ENCODE assay signal across 22 cellular contexts in the genomic region with DNA sequence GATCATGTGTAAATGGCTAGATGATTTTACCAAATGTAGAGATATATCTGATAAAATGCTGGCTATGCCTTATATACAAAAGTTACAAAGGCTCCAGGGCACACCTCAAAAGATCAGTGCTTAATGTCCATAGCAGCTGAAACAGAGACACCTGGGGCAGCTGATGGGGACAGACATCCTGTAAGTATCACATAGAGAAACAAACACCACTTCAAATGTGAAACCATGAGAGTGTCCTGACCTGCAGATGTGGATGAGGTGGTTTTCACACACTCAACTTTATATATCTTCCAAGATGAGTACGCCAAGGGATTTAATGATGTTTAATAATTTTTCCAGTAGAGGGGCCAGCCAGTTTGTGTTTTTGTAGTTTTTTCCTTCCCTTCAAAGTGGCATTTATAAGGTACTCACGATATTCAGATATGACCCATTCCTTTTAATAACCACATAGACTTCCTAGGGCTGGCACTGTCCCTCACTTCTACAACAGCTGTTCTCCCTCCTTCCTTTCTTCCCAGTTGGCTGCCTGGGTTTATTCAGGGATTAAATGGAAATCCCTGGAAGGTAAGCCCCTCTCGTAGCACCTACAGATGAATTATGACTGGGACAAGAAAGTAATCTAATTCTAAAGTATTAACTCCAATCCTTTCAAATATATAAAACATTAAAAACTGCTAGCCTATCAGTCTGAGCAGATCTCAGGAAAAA.
"Had no signal": no experiment of that assay in that cellular context is flagged by ENCODE, and none has a peak within 500 bp of the region (broad histone marks: within the 10 kb centered on the region; RNA-seq: fewer than 3 reads in every experiment).

No MANE protein-coding gene starts in this region.

- H3K79me2 ChIP-seq: parathyroid adenoma had no signal

- DNase-seq: activated CD4-positive, alpha-beta T cell treated with anti-CD3 and anti-CD28 coated beads for 1 hour; activated CD4-positive, alpha-beta T cell treated with anti-CD3 and anti-CD28 coated beads, Interleukin-2, amount 50 U/mL, for 48 hours; activated CD8-positive, alpha-beta memory T cell treated with anti-CD3 and anti-CD28 coated beads, Interleukin-2, amount 10 ng/mL, durations not matched to agents 7 days and 5 days; activated naive CD4-positive, alpha-beta T cell treated with anti-CD3 and anti-CD28 coated beads, Interleukin-2, amount 10 ng/mL, durations not matched to agents 7 days and 5 days; activated T-cell treated with anti-CD3 and anti-CD28 coated beads, Interleukin-2, amount 50 U/mL, for 24 hours; effector memory CD4-positive, alpha-beta T cell; foreskin keratinocyte; glutamatergic neuron; hypothalamus; left ventricle myocardium inferior; mucosa of descending colon; naive thymus-derived CD8-positive, alpha-beta T cell; retina; stimulated activated CD4-positive, alpha-beta T cell treated with anti-CD3 and anti-CD28 coated beads, Interleukin-15, amount 100 ng/mL, for 24 hours; stimulated activated CD4-positive, alpha-beta T cell treated with anti-CD3 and anti-CD28 coated beads, Interleukin-4, amount 100 ng/mL, for 1 hour; stimulated activated naive B cell treated with anti-CD40 and anti-IgM and Interleukin-4, amounts not matched to agents 10 μg/mL and 1 μg/mL and 100 μg/mL, for 72 hours; tibial artery; uterus had no signal

- H3K4me3 ChIP-seq: ascending aorta, breast epithelium, left ventricle myocardium inferior, mucosa of descending colon, tibial artery, uterus had no signal

- H3K27me3 ChIP-seq: ascending aorta, breast epithelium, foreskin keratinocyte, neutrophil, tibial artery, uterus had no signal

- H3K27ac ChIP-seq: ascending aorta, breast epithelium, foreskin keratinocyte, left ventricle myocardium inferior, neutrophil, parathyroid adenoma, tibial artery, uterus had no signal

- ATAC-seq: activated CD8-positive, alpha-beta memory T cell treated with anti-CD3 and anti-CD28 coated beads, Interleukin-2, amount 10 ng/mL, durations not matched to agents 7 days and 5 days; foreskin keratinocyte; mucosa of descending colon; naive thymus-derived CD8-positive, alpha-beta T cell; stimulated activated naive B cell treated with anti-CD40 and anti-IgM and Interleukin-4, amounts not matched to agents 10 μg/mL and 1 μg/mL and 100 μg/mL, for 72 hours had no signal

- H3K4me1 ChIP-seq: ascending aorta, breast epithelium, foreskin keratinocyte, left ventricle myocardium inferior, parathyroid adenoma, tibial artery, uterus had no signal

- H2AFZ ChIP-seq: parathyroid adenoma had no signal

- H3K9me3 ChIP-seq: ascending aorta, breast epithelium, left ventricle myocardium inferior, mucosa of descending colon, neutrophil, tibial artery, uterus had no signal

- H3K36me3 ChIP-seq: ascending aorta, breast epithelium, left ventricle myocardium inferior, neutrophil, tibial artery, uterus had no signal
